In the genomic region with DNA sequence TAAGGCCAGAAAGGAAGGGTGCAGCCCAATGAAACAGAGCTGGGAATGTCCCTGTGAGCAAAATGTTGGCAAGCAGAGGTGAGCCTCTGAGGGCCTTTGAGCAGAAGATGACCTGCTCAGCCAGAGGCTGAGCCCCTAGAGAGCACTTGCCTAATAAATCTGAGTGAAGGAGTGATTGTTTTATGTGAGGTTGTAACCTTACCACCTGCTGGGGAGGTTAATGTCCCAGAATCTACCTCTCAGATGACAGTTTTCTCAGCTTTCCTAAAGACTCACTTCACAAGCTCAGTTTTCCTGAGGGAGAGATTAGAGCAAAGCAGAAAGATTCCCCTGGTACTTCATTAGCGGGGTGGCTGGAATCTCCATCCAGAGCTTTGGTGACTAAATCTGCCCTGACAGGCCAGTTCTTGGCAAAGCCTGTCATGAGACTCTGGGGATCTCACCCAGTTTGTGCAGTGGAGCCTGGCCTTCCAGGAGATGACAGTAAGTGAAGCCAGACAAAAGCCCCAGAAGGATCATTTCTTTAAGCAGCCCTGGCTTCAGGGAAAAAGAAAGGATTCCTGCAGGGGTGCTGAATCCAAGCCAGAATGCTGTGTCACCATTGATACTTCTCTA, we compare ENCODE assay signal across 19 cellular contexts. TPM values are rescaled to one million over a fixed set of nuclear protein-coding genes. Genes with fewer than 3 reads are reported as not detected.
DNase-seq lines count a peak whose midpoint lies in the region; ATAC-seq and TF ChIP-seq lines count a peak whose summit lies in the region.
"Had no signal": no experiment of that assay in that cellular context is flagged by ENCODE, and none has a peak within 500 bp of the region (broad histone marks: within the 10 kb centered on the region; RNA-seq: fewer than 3 reads in every experiment).

No MANE protein-coding gene starts in this region.

- no peak for DNase-seq in right cardiac atrium
- DNase-seq in cardiac septum (ENCODE audit: low spot score) = no peak
- DNase-seq in T-helper 17 cell = no peak
- peak; percentile 21 for DNase-seq in lung (ENCODE audit: low spot score)
- peak; percentile 26 to 51 for DNase-seq in thyroid gland
- no peak for DNase-seq in 8988T
- DNase-seq in central memory CD4-positive, alpha-beta T cell = no peak
- DNase-seq in smooth muscle cell (lab: John Stamatoyannopoulos, UW; ENCODE audit: unreplicated experiment) = no peak
- DNase-seq: activated CD4-positive, alpha-beta T cell treated with anti-CD3 and anti-CD28 coated beads, Interleukin-2, amount 10 ng/mL, durations not matched to agents 7 days and 5 days; activated CD8-positive, alpha-beta memory T cell treated with anti-CD3 and anti-CD28 coated beads, Interleukin-2, amount 50 U/mL, for 4 hours; NCI-H1105; NCI-H2081; occipital lobe; stimulated activated naive CD8-positive, alpha-beta T cell treated with anti-CD3 and anti-CD28 coated beads, Interleukin-15, Interleukin-2, amounts not matched to agents 100 U/mL and 50 U/mL, for 24 hours had no signal

- H3K9ac ChIP-seq in smooth muscle cell (ENCODE audit: low read depth) = no peak overlapping the region

- ATAC-seq in right cardiac atrium (peak; percentile 17 to 37), T-helper 17 cell (no peak), lung (ENCODE audit: insufficient read depth, low FRiP score) (no peak)
- ATAC-seq: HCT116; stimulated activated naive CD8-positive, alpha-beta T cell treated with anti-CD3 and anti-CD28 coated beads, Interleukin-15, Interleukin-2, amounts not matched to agents 100 U/mL and 50 U/mL, for 24 hours had no signal

- H3K36me3 ChIP-seq in lung (ENCODE audit: control insufficient read depth in 2 of 2, insufficient read depth in 2 of 2, low read length in 2 of 2) (no peaks in the 10 kb centered on the region), thyroid gland (no peaks in the 10 kb centered on the region), smooth muscle cell (ENCODE audit: low read depth) (no peaks in the 10 kb centered on the region)

- H3K4me3 ChIP-seq in right cardiac atrium (ENCODE audit: low read length) (no peak overlapping the region), lung (no peak overlapping the region), thyroid gland (replicated peaks in 1 of 3) (no peak overlapping the region), smooth muscle cell (no peak overlapping the region)

- TF ChIP-seq CTCF in lung (IDR thresholded peaks at IDR 0.05; ENCODE audit: control extremely low read depth, extremely low read depth) (no peak), thyroid gland (IDR thresholded peaks at IDR 0.05) (no peak), smooth muscle cell (IDR thresholded peaks at IDR 0.05; ENCODE audit: borderline replicate concordance, insufficient read depth, poor library complexity, severe bottlenecking) (no peak)

- no peak overlapping the region for H3K4me2 ChIP-seq in smooth muscle cell

- WGBS in right cardiac atrium = 62% methylated on average over 1 of the region's 1 CpG
- WGBS in lung, 2 donors = 72 to 81% methylated on average over 1 of the region's 1 CpG
- 33 to 83% methylated on average over 1 of the region's 1 CpG for WGBS in thyroid gland, 2 donors
- 41% methylated on average over 1 of the region's 1 CpG for WGBS in smooth muscle cell (ENCODE audit: low lambda C conversion rate)

- H3K9me3 ChIP-seq in right cardiac atrium (ENCODE audit: control insufficient read depth, low read length) (no peaks in the 10 kb centered on the region), T-helper 17 cell (ENCODE audit: control insufficient read depth, low read length, poor library complexity, severe bottlenecking) (no peaks in the 10 kb centered on the region), lung (ENCODE audit: control insufficient read depth in 2 of 2, insufficient read depth in 1 of 2, low read length in 1 of 2) (no peaks in the 10 kb centered on the region), thyroid gland (no peaks in the 10 kb centered on the region), smooth muscle cell (replicated peaks; ENCODE audit: low read depth) (no peaks in the 10 kb centered on the region)

- H4K20me1 ChIP-seq in smooth muscle cell (ENCODE audit: low read depth) = no peaks in the 10 kb centered on the region

- H3F3A ChIP-seq in smooth muscle cell (ENCODE audit: low read depth) = no peaks in the 10 kb centered on the region

- H3K4me1 Mint-ChIP-seq in T-helper 17 cell = no peaks in the 10 kb centered on the region
- H3K4me1 Mint-ChIP-seq: activated CD4-positive, alpha-beta T cell treated with anti-CD3 and anti-CD28 coated beads, Interleukin-2, amount 10 ng/mL, durations not matched to agents 7 days and 5 days; activated naive CD4-positive, alpha-beta T cell treated with anti-CD3 and anti-CD28 coated beads, Interleukin-2, amount 50 U/mL, for 24 hours; central memory CD8-positive, alpha-beta T cell; memory B cell had no signal

- H3K27ac Mint-ChIP-seq in T-helper 17 cell = peak overlapping the region; percentile 12
- H3K27ac Mint-ChIP-seq: activated CD4-positive, alpha-beta T cell treated with anti-CD3 and anti-CD28 coated beads, Interleukin-2, amount 10 ng/mL, durations not matched to agents 7 days and 5 days; activated naive CD4-positive, alpha-beta T cell treated with anti-CD3 and anti-CD28 coated beads, Interleukin-2, amount 50 U/mL, for 24 hours; memory B cell had no signal

- peaks cover 25% of the 10 kb centered on the region for H3K27me3 Mint-ChIP-seq in T-helper 17 cell
- H3K27me3 Mint-ChIP-seq: activated naive CD4-positive, alpha-beta T cell treated with anti-CD3 and anti-CD28 coated beads, Interleukin-2, amount 50 U/mL, for 24 hours had no signal

- TF ChIP-seq POLR2A in thyroid gland (IDR thresholded peaks at IDR 0.05) = no peak

- no peak overlapping the region for H2AFZ ChIP-seq in smooth muscle cell (ENCODE audit: low read depth)

- H3K4me1 ChIP-seq in right cardiac atrium (ENCODE audit: control insufficient read depth, insufficient read depth, low read length) = peaks cover 19% of the 10 kb centered on the region
- peaks cover 0 to 26% of the 10 kb centered on the region in 2 donors for H3K4me1 ChIP-seq in lung (ENCODE audit: control insufficient read depth in 2 of 2, insufficient read depth in 2 of 2, low read length in 2 of 2)
- H3K4me1 ChIP-seq in thyroid gland = peaks cover 0 to 20% of the 10 kb centered on the region in 2 donors
- peaks cover 15% of the 10 kb centered on the region for H3K4me1 ChIP-seq in smooth muscle cell (ENCODE audit: low read depth)

- H3K4me3 Mint-ChIP-seq in T-helper 17 cell = no peak overlapping the region
- H3K4me3 Mint-ChIP-seq: activated CD4-positive, alpha-beta T cell treated with anti-CD3 and anti-CD28 coated beads, Interleukin-2, amount 10 ng/mL, durations not matched to agents 7 days and 5 days; activated naive CD4-positive, alpha-beta T cell treated with anti-CD3 and anti-CD28 coated beads, Interleukin-2, amount 50 U/mL, for 24 hours; central memory CD8-positive, alpha-beta T cell; IgD-negative memory B cell; memory B cell had no signal

- H3K27me3 ChIP-seq in right cardiac atrium (ENCODE audit: control insufficient read depth, insufficient read depth) = no peaks in the 10 kb centered on the region
- no peaks in the 10 kb centered on the region for H3K27me3 ChIP-seq in lung (ENCODE audit: control insufficient read depth, insufficient read depth)
- H3K27me3 ChIP-seq in thyroid gland = no peaks in the 10 kb centered on the region
- no peaks in the 10 kb centered on the region for H3K27me3 ChIP-seq in smooth muscle cell (ENCODE audit: low read depth)

- no peaks in the 10 kb centered on the region for H3K79me2 ChIP-seq in smooth muscle cell (ENCODE audit: low read depth)

- no peak overlapping the region for H3K27ac ChIP-seq in right cardiac atrium (ENCODE audit: low read length)
- H3K27ac ChIP-seq in lung (ENCODE audit: low read depth in 1 of 2, low read length in 1 of 2) = no peak overlapping the region
- no peak overlapping the region for H3K27ac ChIP-seq in thyroid gland
- no peak overlapping the region for H3K27ac ChIP-seq in smooth muscle cell (ENCODE audit: low read depth)

- H3K36me3 Mint-ChIP-seq in T-helper 17 cell (ENCODE audit: low read depth) = no peaks in the 10 kb centered on the region
- H3K36me3 Mint-ChIP-seq: activated naive CD4-positive, alpha-beta T cell treated with anti-CD3 and anti-CD28 coated beads, Interleukin-2, amount 50 U/mL, for 24 hours had no signal

- intact Hi-C loops in right cardiac atrium (cut with DNase I) = no loop called here
- intact Hi-C loops in cardiac septum (cut with DNase I) = loop anchor here (10.0 kb wide), 1 partner anchor 47 kb away; no protein-coding TSS in a partner anchor
- intact Hi-C loops in thyroid gland (cut with DNase I) = no loop called here

RNA-seq across cellular contexts. Expression of gene GALNT10, which starts 48.7 kb away (rescaled TPM):
- 10 to 100 TPM; 12.8 to 21.7 (median 16.1) TPM for total RNA-seq in right cardiac atrium
- polyA plus RNA-seq in right cardiac atrium = 3.4 TPM
- 15.5 TPM for total RNA-seq in cardiac septum
- total RNA-seq in T-helper 17 cell = 10 to 100 TPM; 34.7 to 40.4 TPM
- total RNA-seq in lung = 10 to 100 TPM in 1 of 2 donors, 1 to 10 TPM in 1; 9.0 to 70.2 TPM
- polyA plus RNA-seq in lung = 10 to 100 TPM; 14.9 to 29.1 TPM
- 10 to 100 TPM; 33.3 to 69.6 (median 58.1) TPM for total RNA-seq in thyroid gland
- total RNA-seq in smooth muscle cell = 24.6 and 28.4 TPM in 2 replicates
- 23.6 and 25.9 TPM in 2 replicates for polyA plus RNA-seq in smooth muscle cell

Comparison
In these comparisons a context has a peak if more than half of its experiments do, and no peak if none do; other contexts are left out.
1. ATAC-seq: peak in right cardiac atrium (2 of 2); none in T-helper 17 cell (single experiment) and lung (single experiment).
2. DNase-seq: peak in lung (single experiment) and thyroid gland (2 of 2); none in right cardiac atrium (0 of 3), cardiac septum (single experiment), T-helper 17 cell (0 of 3), 8988T (single experiment), central memory CD4-positive, alpha-beta T cell (single experiment) and smooth muscle cell (single experiment).